Comparison of ENCODE assay signal across 16 cellular contexts in the genomic region with DNA sequence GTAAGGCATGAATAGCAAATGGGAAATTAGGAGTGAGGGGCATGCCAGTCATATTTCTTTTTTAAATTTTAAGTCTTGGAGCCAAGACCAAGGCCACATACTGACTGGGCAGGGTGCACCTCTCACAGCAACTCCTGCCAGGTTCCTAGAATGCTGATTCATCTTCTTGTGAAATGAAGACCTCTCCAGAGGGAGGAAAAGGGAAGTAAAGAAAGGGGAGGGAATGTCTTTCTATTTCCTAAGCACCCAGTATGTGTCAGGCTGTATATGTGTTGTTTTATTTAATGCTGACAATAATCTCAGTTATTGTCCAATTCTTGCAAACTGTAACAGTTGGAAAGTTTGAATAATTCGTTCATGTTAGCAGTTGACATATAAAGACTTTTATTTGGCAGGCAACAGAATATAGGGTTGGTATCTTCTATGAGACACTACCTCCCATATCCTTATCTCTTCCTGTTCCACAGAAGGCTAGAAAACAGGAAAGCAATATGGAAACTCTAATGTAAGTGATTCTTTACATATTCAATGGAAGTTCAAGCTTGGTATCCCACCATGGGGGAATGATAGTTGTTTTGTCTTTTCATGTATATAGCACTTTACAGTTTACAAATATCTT.
A peak's percentile ranks its signal among the peaks of the same experiment; 100 is the strongest.
DNase-seq lines count a peak whose midpoint lies in the region; ATAC-seq lines count a peak whose summit lies in the region.
"Had no signal": no experiment of that assay in that cellular context is flagged by ENCODE, and none has a peak within 500 bp of the region (broad histone marks: within the 10 kb centered on the region; RNA-seq: fewer than 3 reads in every experiment).

No MANE protein-coding gene starts in this region.

- POLR2A ChIA-PET in CD8-positive, alpha-beta memory T cell (lab: Charles Lee), result no interaction called here

- H3K4me1 Mint-ChIP-seq in CD8-positive, alpha-beta memory T cell, result no peaks in the 10 kb centered on the region
- H3K4me1 Mint-ChIP-seq: activated naive CD4-positive, alpha-beta T cell treated with anti-CD3 and anti-CD28 coated beads, Interleukin-2, amount 50 U/mL, for 24 hours; GM23338; stimulated activated effector memory CD8-positive, alpha-beta T cell treated with anti-CD3 and anti-CD28 coated beads, Interleukin-12 subunit alpha, Interleukin-12 subunit beta, amount 100 ng/mL, for 72 hours had no signal

- H3K9me3 Mint-ChIP-seq in CD8-positive, alpha-beta memory T cell, result peaks cover 0 to 5% (median 0%) of the 10 kb centered on the region in 5 donors
- H3K9me3 Mint-ChIP-seq: activated naive CD4-positive, alpha-beta T cell treated with anti-CD3 and anti-CD28 coated beads, Interleukin-2, amount 50 U/mL, for 24 hours; GM23338; stimulated activated effector memory CD8-positive, alpha-beta T cell treated with anti-CD3 and anti-CD28 coated beads, Interleukin-12 subunit alpha, Interleukin-12 subunit beta, amount 100 ng/mL, for 72 hours had no signal

- no peak for ATAC-seq in HG03025 (IDR thresholded peaks at IDR 0.05; ENCODE audit: low FRiP score, unreplicated experiment)
- ATAC-seq: GM23338; stimulated activated effector memory CD8-positive, alpha-beta T cell treated with anti-CD3 and anti-CD28 coated beads, Interleukin-12 subunit alpha, Interleukin-12 subunit beta, amount 100 ng/mL, for 72 hours had no signal

- no peaks in the 10 kb centered on the region for H3K36me3 Mint-ChIP-seq in CD8-positive, alpha-beta memory T cell
- H3K36me3 Mint-ChIP-seq: activated naive CD4-positive, alpha-beta T cell treated with anti-CD3 and anti-CD28 coated beads, Interleukin-2, amount 50 U/mL, for 24 hours; stimulated activated effector memory CD8-positive, alpha-beta T cell treated with anti-CD3 and anti-CD28 coated beads, Interleukin-12 subunit alpha, Interleukin-12 subunit beta, amount 100 ng/mL, for 72 hours had no signal

- no peak overlapping the region for H3K4me3 Mint-ChIP-seq in CD8-positive, alpha-beta memory T cell
- H3K4me3 Mint-ChIP-seq: activated naive CD4-positive, alpha-beta T cell treated with anti-CD3 and anti-CD28 coated beads, Interleukin-2, amount 50 U/mL, for 24 hours; GM23338; stimulated activated effector memory CD8-positive, alpha-beta T cell treated with anti-CD3 and anti-CD28 coated beads, Interleukin-12 subunit alpha, Interleukin-12 subunit beta, amount 100 ng/mL, for 72 hours had no signal

- H3K36me3 ChIP-seq in CD8-positive, alpha-beta memory T cell (ENCODE audit: insufficient read depth, low read length), result no peaks in the 10 kb centered on the region

- no peak overlapping the region for H3K27ac Mint-ChIP-seq in CD8-positive, alpha-beta memory T cell
- H3K27ac Mint-ChIP-seq: activated naive CD4-positive, alpha-beta T cell treated with anti-CD3 and anti-CD28 coated beads, Interleukin-2, amount 50 U/mL, for 24 hours; GM23338; stimulated activated effector memory CD8-positive, alpha-beta T cell treated with anti-CD3 and anti-CD28 coated beads, Interleukin-12 subunit alpha, Interleukin-12 subunit beta, amount 100 ng/mL, for 72 hours had no signal

- H3K9me3 ChIP-seq in CD8-positive, alpha-beta memory T cell (ENCODE audit: low read length), result no peaks in the 10 kb centered on the region

- H3K27ac ChIP-seq in CD8-positive, alpha-beta memory T cell (ENCODE audit: low read depth, low read length), result peak overlapping the region; percentile 25
- H3K27ac ChIP-seq: HL-60 had no signal

- H3K4me1 ChIP-seq in CD8-positive, alpha-beta memory T cell (ENCODE audit: insufficient read depth, low read length), result no peaks in the 10 kb centered on the region

- H3K27me3 Mint-ChIP-seq in CD8-positive, alpha-beta memory T cell, result peaks cover 14 to 32% of the 10 kb centered on the region in 2 donors

- no peaks in the 10 kb centered on the region for H3K27me3 ChIP-seq in CD8-positive, alpha-beta memory T cell (ENCODE audit: insufficient read depth, low read length, poor library complexity, severe bottlenecking)

- DNase-seq in CD8-positive, alpha-beta memory T cell, result no peak
- DNase-seq in MV-4-11 (lab: John Stamatoyannopoulos, UW) (peak; percentile 78), amniotic epithelial cell (ENCODE audit: low read depth) (peak; percentile 84), iris pigment epithelial cell (ENCODE audit: low read depth) (peak; percentile 56), activated T-cell treated with anti-CD3 and anti-CD28 coated beads for 4 hours (no peak), T-helper 1 cell (no peak)
- no peak for DNase-seq in activated CD4-positive, alpha-beta T cell treated with anti-CD3 and anti-CD28 coated beads for 4 hours
- DNase-seq: foreskin melanocyte, islet precursor cell, NCI-H1092 treated with DMSO at 0.1 percent for 48 hours, T-helper 9 cell had no signal

- H3K4me3 ChIP-seq in CD8-positive, alpha-beta memory T cell (ENCODE audit: low read length), result no peak overlapping the region
- H3K4me3 ChIP-seq: GM23338 had no signal

- CTCF ChIA-PET in CD8-positive, alpha-beta memory T cell (lab: Charles Lee), result no interaction called here

Comparison
In these comparisons a context has a peak if more than half of its experiments do, and no peak if none do; other contexts are left out.
1. DNase-seq: peak in MV-4-11 (single experiment), amniotic epithelial cell (single experiment) and iris pigment epithelial cell (single experiment); none in CD8-positive, alpha-beta memory T cell (0 of 5), activated T-cell treated with anti-CD3 and anti-CD28 coated beads for 4 hours (single experiment), activated CD4-positive, alpha-beta T cell treated with anti-CD3 and anti-CD28 coated beads for 4 hours (0 of 2) and T-helper 1 cell (0 of 5).